In genomic region chr17:50641339-50641725, GRCh38 we compare ENCODE assay signal across 17 cellular contexts. TPM values are rescaled to one million over a fixed set of nuclear protein-coding genes. Genes with fewer than 3 reads are reported as not detected.
DNase-seq lines count a peak whose midpoint lies in the region; FAIRE-seq and TF ChIP-seq lines count a peak whose summit lies in the region.
"Had no signal": no experiment of that assay in that cellular context is flagged by ENCODE, and none has a peak within 500 bp of the region (broad histone marks: within the 10 kb centered on the region; RNA-seq: fewer than 3 reads in every experiment).

No MANE protein-coding gene starts in this region.

- dilution Hi-C loops in endothelial cell of umbilical vein (cut with MboI; ENCODE audit: extremely low pct_ligation_motif_present, low sequenced_read_pairs) = no loop called here

- H3K9me2 ChIP-seq in OCI-LY7 (ENCODE audit: insufficient read depth, low read length) = no peaks in the 10 kb centered on the region

- no peaks in the 10 kb centered on the region for H3K36me3 ChIP-seq in BLaER1 treated with 17β-estradiol and CSF1 and Interleukin-3, amounts not matched to agents 10 nM and 100 nM
- H3K36me3 ChIP-seq in OCI-LY7 (ENCODE audit: insufficient read depth, low read length) (no peaks in the 10 kb centered on the region), endothelial cell of umbilical vein (ENCODE audit: control insufficient read depth in 2 of 2, extremely low read depth in 1 of 2, insufficient read depth in 2 of 2, low read length in 2 of 2) (no peaks in the 10 kb centered on the region), neural progenitor cell (no peaks in the 10 kb centered on the region)

- DNase-seq in OCI-LY7 (ENCODE audit: low spot score) (no peak), endothelial cell of umbilical vein (ENCODE audit: low read depth, low spot score) (no peak), neural progenitor cell (ENCODE audit: low spot score) (no peak), inferior parietal cortex (ENCODE audit: extremely low spot score) (no peak), CD1c-positive myeloid dendritic cell (ENCODE audit: extremely low spot score) (no peak), NCI-H1417 (lab: John Stamatoyannopoulos, UW) (no peak)
- no peak for DNase-seq in activated effector memory CD4-positive, alpha-beta T cell treated with anti-CD3 and anti-CD28 coated beads, Interleukin-2, amount 50 U/mL, for 16 hours
- DNase-seq: activated CD4-positive, alpha-beta memory T cell treated with anti-CD3 and anti-CD28 coated beads for 36 hours; activated naive CD8-positive, alpha-beta T cell treated with anti-CD3 and anti-CD28 coated beads, Interleukin-2, amount 10 ng/mL, durations not matched to agents 7 days and 5 days; Calu3; effector CD4-positive, alpha-beta T cell; left cardiac atrium; NCI-H1436; NCI-H510A had no signal

- H3K4me1 Mint-ChIP-seq in neural progenitor cell = peaks cover 20% of the 10 kb centered on the region

- intact Hi-C loops in OCI-LY7 (cut with micrococcal nuclease; ENCODE audit: unreplicated experiment) = no loop called here
- intact Hi-C loops in endothelial cell of umbilical vein (cut with micrococcal nuclease) = no loop called here

- H4K20me1 ChIP-seq in BLaER1 treated with 17β-estradiol and CSF1 and Interleukin-3, amounts not matched to agents 10 nM and 100 nM = peaks cover 0 to 18% (median 0%) of the 10 kb centered on the region in 11 experiments; a peak in 4 of 22 replicates
- H4K20me1 ChIP-seq in OCI-LY7 (ENCODE audit: insufficient read depth, low read length) (no peaks in the 10 kb centered on the region), endothelial cell of umbilical vein (replicated peaks; ENCODE audit: control insufficient read depth, extremely low read depth, insufficient read depth, low read length) (no peaks in the 10 kb centered on the region), neural progenitor cell (ENCODE audit: low read depth) (no peaks in the 10 kb centered on the region)

- H3K36me3 Mint-ChIP-seq in neural progenitor cell = no peaks in the 10 kb centered on the region
- H3K36me3 Mint-ChIP-seq: activated CD4-positive, alpha-beta memory T cell treated with anti-CD3 and anti-CD28 coated beads for 36 hours; activated naive CD8-positive, alpha-beta T cell treated with anti-CD3 and anti-CD28 coated beads, Interleukin-2, amount 10 ng/mL, durations not matched to agents 7 days and 5 days had no signal

- H3K27ac Mint-ChIP-seq in neural progenitor cell = peak overlapping the region; percentile 37
- H3K27ac Mint-ChIP-seq: activated CD4-positive, alpha-beta memory T cell treated with anti-CD3 and anti-CD28 coated beads for 36 hours; activated naive CD8-positive, alpha-beta T cell treated with anti-CD3 and anti-CD28 coated beads, Interleukin-2, amount 10 ng/mL, durations not matched to agents 7 days and 5 days had no signal

- no peak for FAIRE-seq in endothelial cell of umbilical vein (lab: Jason Lieb, UNC)
- FAIRE-seq: G401.6, GM12878 had no signal

- TF ChIP-seq CTCF in OCI-LY7 (conservative IDR thresholded peaks at IDR 0.05; ENCODE audit: low read length) = no peak
- TF ChIP-seq CTCF in endothelial cell of umbilical vein (IDR thresholded peaks at IDR 0.05; ENCODE audit: extremely low read depth in 1 of 2, insufficient read depth in 1 of 2, low read depth in 1 of 2, low read length in 2 of 2) = no peak
- TF ChIP-seq CTCF in neural progenitor cell (IDR thresholded peaks at IDR 0.05) = no peak

- peak overlapping the region in 1 of 11 experiments; percentile 3; a peak in 2 of 22 replicates for H3K9ac ChIP-seq in BLaER1 treated with 17β-estradiol and CSF1 and Interleukin-3, amounts not matched to agents 10 nM and 100 nM
- no peak overlapping the region for H3K9ac ChIP-seq in endothelial cell of umbilical vein (replicated peaks; ENCODE audit: extremely low read depth, insufficient read depth, low read length)
- H3K9ac ChIP-seq in neural progenitor cell = no peak overlapping the region

- H3K4me1 ChIP-seq in BLaER1 treated with 17β-estradiol and CSF1 and Interleukin-3, amounts not matched to agents 10 nM and 100 nM = peaks cover 39 to 56% (median 45%) of the 10 kb centered on the region in 10 experiments
- peaks cover 9% of the 10 kb centered on the region for H3K4me1 ChIP-seq in OCI-LY7 (ENCODE audit: insufficient read depth, low read length, poor library complexity, severe bottlenecking)
- H3K4me1 ChIP-seq in endothelial cell of umbilical vein (ENCODE audit: control insufficient read depth, extremely low read depth, insufficient read depth, low read length) = peaks cover 37% of the 10 kb centered on the region
- H3K4me1 ChIP-seq in neural progenitor cell = peaks cover 14% of the 10 kb centered on the region

- CTCF ChIA-PET in OCI-LY7 (lab: Charles Lee; ENCODE audit: unreplicated experiment) (no interaction called here), endothelial cell of umbilical vein (lab: Charles Lee) (interaction anchor here (0.8 to 7.0 kb wide), 10 partner anchors 9 to 142 kb away, joined by 3 to 96 read pairs (median 4); no protein-coding TSS in a partner anchor)

- BruUV-seq in OCI-LY7 (replicated peaks; lab: Mats Ljungman, UMichigan) (no TSS peak), endothelial cell of umbilical vein (replicated peaks; lab: Mats Ljungman, UMichigan) (no TSS peak)

- H3K9me3 Mint-ChIP-seq in neural progenitor cell = no peaks in the 10 kb centered on the region
- H3K9me3 Mint-ChIP-seq: activated CD4-positive, alpha-beta memory T cell treated with anti-CD3 and anti-CD28 coated beads for 36 hours; activated naive CD8-positive, alpha-beta T cell treated with anti-CD3 and anti-CD28 coated beads, Interleukin-2, amount 10 ng/mL, durations not matched to agents 7 days and 5 days had no signal

- peaks cover 8 to 24% (median 20%) of the 10 kb centered on the region in 11 experiments for H3K27me3 ChIP-seq in BLaER1 treated with 17β-estradiol and CSF1 and Interleukin-3, amounts not matched to agents 10 nM and 100 nM
- H3K27me3 ChIP-seq in endothelial cell of umbilical vein (ENCODE audit: control insufficient read depth in 2 of 2, insufficient read depth in 2 of 2, low read length in 2 of 2) (no peaks in the 10 kb centered on the region), neural progenitor cell (peaks cover 19% of the 10 kb centered on the region)

- no peaks in the 10 kb centered on the region for H3K9me1 ChIP-seq in endothelial cell of umbilical vein (replicated peaks; ENCODE audit: control insufficient read depth, extremely low read depth, insufficient read depth, low read length)

- H3F3A ChIP-seq in neural progenitor cell (ENCODE audit: low read depth) = peaks cover 6% of the 10 kb centered on the region

- H3K4me3 ChIP-seq in BLaER1 treated with 17β-estradiol and CSF1 and Interleukin-3, amounts not matched to agents 10 nM and 100 nM = no peak overlapping the region
- H3K4me3 ChIP-seq in OCI-LY7 (ENCODE audit: low read depth, low read length, poor library complexity, severe bottlenecking) (no peak overlapping the region), endothelial cell of umbilical vein (replicated peaks in 1 of 3; ENCODE audit: insufficient read depth in 1 of 3, low read depth in 1 of 3, low read length in 3 of 3) (no peak overlapping the region), neural progenitor cell (no peak overlapping the region)
- H3K4me3 ChIP-seq: GM12878 had no signal

- peak overlapping the region in 10 of 11 experiments; percentile 70 to 89 (median 84); a peak in 19 of 22 replicates for H3K4me2 ChIP-seq in BLaER1 treated with 17β-estradiol and CSF1 and Interleukin-3, amounts not matched to agents 10 nM and 100 nM
- H3K4me2 ChIP-seq in OCI-LY7 (ENCODE audit: low read length) (no peak overlapping the region), endothelial cell of umbilical vein (ENCODE audit: insufficient read depth, low read length) (peak overlapping the region; percentile 6), neural progenitor cell (no peak overlapping the region)

- H3K79me2 ChIP-seq in OCI-LY7 (ENCODE audit: insufficient read depth, low read depth, low read length) = no peaks in the 10 kb centered on the region
- H3K79me2 ChIP-seq in endothelial cell of umbilical vein (ENCODE audit: control insufficient read depth, insufficient read depth, low read length) = no peaks in the 10 kb centered on the region
- no peaks in the 10 kb centered on the region for H3K79me2 ChIP-seq in neural progenitor cell (ENCODE audit: low read depth)

- TF ChIP-seq POLR2A in endothelial cell of umbilical vein (IDR thresholded peaks at IDR 0.05; ENCODE audit: low read depth, low read length) = no peak

- H3K27me3 Mint-ChIP-seq in neural progenitor cell (ENCODE audit: insufficient read depth, low read depth) = peaks cover 17% of the 10 kb centered on the region

- H3K4me3 Mint-ChIP-seq in neural progenitor cell = no peak overlapping the region
- H3K4me3 Mint-ChIP-seq: activated CD4-positive, alpha-beta memory T cell treated with anti-CD3 and anti-CD28 coated beads for 36 hours; activated naive CD8-positive, alpha-beta T cell treated with anti-CD3 and anti-CD28 coated beads, Interleukin-2, amount 10 ng/mL, durations not matched to agents 7 days and 5 days had no signal

- H2AFZ ChIP-seq in OCI-LY7 (ENCODE audit: low read length) = peak overlapping the region; percentile 22; the same call in 1 of the 2 replicates
- peak overlapping the region; percentile 36 for H2AFZ ChIP-seq in endothelial cell of umbilical vein (ENCODE audit: low read depth, low read length)
- no peak overlapping the region for H2AFZ ChIP-seq in neural progenitor cell (replicated peaks)

- H3K9me3 ChIP-seq in BLaER1 treated with 17β-estradiol and CSF1 and Interleukin-3, amounts not matched to agents 10 nM and 100 nM (replicated peaks in 1 of 11) = no peaks in the 10 kb centered on the region
- no peaks in the 10 kb centered on the region for H3K9me3 ChIP-seq in OCI-LY7 (ENCODE audit: low read length)
- no peaks in the 10 kb centered on the region for H3K9me3 ChIP-seq in endothelial cell of umbilical vein (replicated peaks; ENCODE audit: control insufficient read depth, insufficient read depth, low read length)
- no peaks in the 10 kb centered on the region for H3K9me3 ChIP-seq in neural progenitor cell (ENCODE audit: low read depth)

- POLR2A ChIA-PET in OCI-LY7 (lab: Charles Lee) = interaction anchor here (0.8 to 1.0 kb wide), 2 partner anchors 10 to 41 kb away, joined by 3 to 5 read pairs; no protein-coding TSS in a partner anchor
- POLR2A ChIA-PET in endothelial cell of umbilical vein (lab: Charles Lee) = no interaction called here

- peak overlapping the region in 4 of 11 experiments; percentile 21 to 73 (median 50); a peak in 5 of 22 replicates for H3K27ac ChIP-seq in BLaER1 treated with 17β-estradiol and CSF1 and Interleukin-3, amounts not matched to agents 10 nM and 100 nM
- H3K27ac ChIP-seq in OCI-LY7 (ENCODE audit: low read depth, low read length, poor library complexity, severe bottlenecking) (no peak overlapping the region), endothelial cell of umbilical vein (ENCODE audit: insufficient read depth, low read depth, low read length) (no peak overlapping the region), neural progenitor cell (no peak overlapping the region)

RNA-seq across cellular contexts. Expression of gene ABCC3, which starts 6.7 kb away (rescaled TPM):
- not detected in 2 replicates for total RNA-seq in OCI-LY7 (2014; rRNA removed; shearing (Covaris generic))
- total RNA-seq in OCI-LY7 (2022) = not detected in 2 replicates
- total RNA-seq in endothelial cell of umbilical vein = 1.1 and 2.1 TPM in 2 replicates
- polyA plus RNA-seq in endothelial cell of umbilical vein = 2.6 and 4.2 TPM in 2 replicates
- polyA plus RNA-seq in endothelial cell of umbilical vein (2011; cell fraction: cytosol; rRNA removed) = 1.9 and 2.1 TPM in 2 replicates
- polyA plus RNA-seq in endothelial cell of umbilical vein (2011; cell fraction: nucleus; rRNA removed) = 9.6 and 18.4 TPM in 2 replicates
- 1.4 and 1.7 TPM in 2 replicates for polyA plus RNA-seq in endothelial cell of umbilical vein (2012)
- 4.1 and 4.5 TPM in 2 replicates for polyA minus RNA-seq in endothelial cell of umbilical vein
- 19.9 TPM for polyA minus RNA-seq in endothelial cell of umbilical vein (2011; cell fraction: cytosol; rRNA and poly(A)+ RNA removed)
- polyA minus RNA-seq in endothelial cell of umbilical vein (2011; cell fraction: nucleus; rRNA and poly(A)+ RNA removed) = 3.0 and 5.5 TPM in 2 replicates
- 0.22 TPM in 1 of 2 replicates, not detected in the other for total RNA-seq in neural progenitor cell (ENCODE audit: low replicate concordance)
- total RNA-seq: activated CD4-positive, alpha-beta memory T cell treated with anti-CD3 and anti-CD28 coated beads for 36 hours had no signal

Comparison
In these comparisons a context has a peak if more than half of its experiments do, and no peak if none do; other contexts are left out.
1. H3K4me2 ChIP-seq: peak in BLaER1 treated with 17β-estradiol and CSF1 and Interleukin-3, amounts not matched to agents 10 nM and 100 nM (10 of 11) and endothelial cell of umbilical vein (single experiment); none in OCI-LY7 (single experiment) and neural progenitor cell (single experiment).